In the genomic region with DNA sequence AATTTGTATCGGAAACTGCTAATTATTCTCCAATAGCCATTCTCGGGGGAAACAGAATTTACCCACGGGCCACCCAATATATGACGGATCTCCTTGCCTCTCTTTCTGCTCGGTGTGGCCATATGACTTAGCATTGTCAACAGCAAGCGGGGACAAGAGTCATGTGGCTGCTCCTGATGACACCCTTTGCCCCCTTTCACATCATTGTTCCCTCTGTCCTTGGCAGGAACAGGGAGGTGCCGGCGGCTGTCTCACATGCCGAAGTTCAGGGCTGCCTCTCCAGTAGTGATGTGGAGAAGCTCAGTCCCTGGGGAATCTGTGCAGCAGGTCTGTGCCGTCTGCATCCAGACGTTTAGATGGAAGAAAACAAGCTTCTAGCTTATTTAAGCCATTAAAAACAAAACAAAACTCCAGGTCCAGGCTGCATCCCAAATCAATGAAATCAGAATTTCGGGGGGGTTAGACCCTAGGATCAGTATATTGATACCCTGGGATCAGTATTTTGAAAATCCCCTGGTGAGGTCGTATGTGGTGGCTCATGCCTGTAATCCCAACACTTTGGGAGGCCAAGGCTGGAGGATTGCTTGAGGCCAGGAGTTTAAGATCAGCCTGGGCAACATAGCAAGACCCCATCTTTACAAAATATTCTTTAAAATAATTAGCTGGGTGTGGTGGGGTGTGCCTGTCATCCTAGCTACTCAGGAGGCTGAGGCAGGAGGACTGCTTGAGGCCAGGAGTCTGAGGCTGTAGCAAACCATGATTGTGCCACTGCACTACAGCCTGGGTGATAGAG, we compare ENCODE assay signal across 23 cellular contexts. TPM values are rescaled to one million over a fixed set of nuclear protein-coding genes. Genes with fewer than 3 reads are reported as not detected.
"Had no signal": no experiment of that assay in that cellular context is flagged by ENCODE, and none has a peak within 500 bp of the region (broad histone marks: within the 10 kb centered on the region; RNA-seq: fewer than 3 reads in every experiment).

No MANE protein-coding gene starts in this region.

- ATAC-seq: activated T-helper 17 cell treated with anti-CD3 and anti-CD28 coated beads, Interleukin-2, amount 50 U/mL, for 72 hours; foreskin keratinocyte; naive thymus-derived CD4-positive, alpha-beta T cell; T-helper 17 cell had no signal

- H3K9me3 ChIP-seq: sigmoid colon, thyroid gland, uterus had no signal

- H3K27me3 ChIP-seq: cardiac muscle cell, sigmoid colon, thyroid gland, uterus had no signal

- H3K36me3 ChIP-seq: cardiac muscle cell, sigmoid colon, thyroid gland, uterus had no signal

- H3K36me3 Mint-ChIP-seq: naive thymus-derived CD4-positive, alpha-beta T cell had no signal

- H3K27ac Mint-ChIP-seq: activated B cell treated with CpG ODN at 0.5 μM for 24 hours; activated CD4-positive, alpha-beta T cell treated with anti-CD3 and anti-CD28 coated beads, Interleukin-2, amount 10 ng/mL, durations not matched to agents 24 days and 14 days; activated naive CD4-positive, alpha-beta T cell treated with anti-CD3 and anti-CD28 coated beads for 36 hours; activated T-helper 17 cell treated with anti-CD3 and anti-CD28 coated beads, Interleukin-2, amount 50 U/mL, for 72 hours; T-helper 17 cell had no signal

- H3K4me3 ChIP-seq: cardiac muscle cell, coronary artery, lung, sigmoid colon, thyroid gland, uterus had no signal

- H3K4me3 Mint-ChIP-seq: activated B cell treated with CpG ODN at 0.5 μM for 24 hours; activated CD4-positive, alpha-beta T cell treated with anti-CD3 and anti-CD28 coated beads, Interleukin-2, amount 10 ng/mL, durations not matched to agents 24 days and 14 days; activated naive CD4-positive, alpha-beta T cell treated with anti-CD3 and anti-CD28 coated beads for 36 hours; activated T-helper 17 cell treated with anti-CD3 and anti-CD28 coated beads, Interleukin-2, amount 50 U/mL, for 72 hours; naive thymus-derived CD4-positive, alpha-beta T cell; T-helper 17 cell had no signal

- H3K27me3 Mint-ChIP-seq: activated T-helper 17 cell treated with anti-CD3 and anti-CD28 coated beads, Interleukin-2, amount 50 U/mL, for 72 hours; naive thymus-derived CD4-positive, alpha-beta T cell; progenitor cell of endocrine pancreas had no signal

- H3K4me1 Mint-ChIP-seq: activated B cell treated with CpG ODN at 0.5 μM for 24 hours; activated CD4-positive, alpha-beta T cell treated with anti-CD3 and anti-CD28 coated beads, Interleukin-2, amount 10 ng/mL, durations not matched to agents 24 days and 14 days; activated T-helper 17 cell treated with anti-CD3 and anti-CD28 coated beads, Interleukin-2, amount 50 U/mL, for 72 hours; naive thymus-derived CD4-positive, alpha-beta T cell; T-helper 17 cell had no signal

- H3K9me3 Mint-ChIP-seq: activated B cell treated with CpG ODN at 0.5 μM for 24 hours; activated CD4-positive, alpha-beta T cell treated with anti-CD3 and anti-CD28 coated beads, Interleukin-2, amount 10 ng/mL, durations not matched to agents 24 days and 14 days; activated naive CD4-positive, alpha-beta T cell treated with anti-CD3 and anti-CD28 coated beads for 36 hours; activated T-helper 17 cell treated with anti-CD3 and anti-CD28 coated beads, Interleukin-2, amount 50 U/mL, for 72 hours had no signal

- FAIRE-seq: endothelial cell of umbilical vein, keratinocyte had no signal

- H3K27ac ChIP-seq: cardiac muscle cell, foreskin keratinocyte, thyroid gland, uterus had no signal

- DNase-seq: activated B cell treated with CpG ODN at 0.5 μM for 24 hours; activated CD4-positive, alpha-beta T cell treated with anti-CD3 and anti-CD28 coated beads, Interleukin-2, amount 10 ng/mL, durations not matched to agents 24 days and 14 days; activated naive CD4-positive, alpha-beta T cell treated with anti-CD3 and anti-CD28 coated beads for 36 hours; activated T-cell treated with anti-CD3 and anti-CD28 coated beads for 4 hours; effector CD4-positive, alpha-beta T cell; foreskin keratinocyte; head of caudate nucleus; midbrain; naive thymus-derived CD4-positive, alpha-beta T cell; nucleus accumbens; sigmoid colon; stimulated activated CD4-positive, alpha-beta T cell treated with anti-CD3 and anti-CD28 coated beads, Interleukin-4, amount 100 ng/mL, for 24 hours; T-helper 17 cell; thyroid gland; uterus had no signal

- H3K4me1 ChIP-seq: foreskin keratinocyte, uterus had no signal

RNA-seq across cellular contexts. Expression of gene MYOM3, which starts 10.8 kb away (rescaled TPM):
- total RNA-seq: activated B cell treated with CpG ODN at 0.5 μM for 24 hours; activated CD4-positive, alpha-beta T cell treated with anti-CD3 and anti-CD28 coated beads, Interleukin-2, amount 10 ng/mL, durations not matched to agents 24 days and 14 days; activated CD8-positive, alpha-beta memory T cell treated with anti-CD3 and anti-CD28 coated beads for 36 hours; activated naive CD4-positive, alpha-beta T cell treated with anti-CD3 and anti-CD28 coated beads for 36 hours; activated T-helper 17 cell treated with anti-CD3 and anti-CD28 coated beads, Interleukin-2, amount 50 U/mL, for 72 hours; naive thymus-derived CD4-positive, alpha-beta T cell; T-helper 17 cell had no signal
- polyA plus RNA-seq: cardiac muscle cell; naive thymus-derived CD4-positive, alpha-beta T cell had no signal

RNA-seq across cellular contexts. Expression of gene IL22RA1, which starts 41.8 kb away (rescaled TPM):
- total RNA-seq: activated CD4-positive, alpha-beta T cell treated with anti-CD3 and anti-CD28 coated beads, Interleukin-2, amount 10 ng/mL, durations not matched to agents 24 days and 14 days; activated CD8-positive, alpha-beta memory T cell treated with anti-CD3 and anti-CD28 coated beads for 36 hours; activated naive CD4-positive, alpha-beta T cell treated with anti-CD3 and anti-CD28 coated beads for 36 hours; activated T-helper 17 cell treated with anti-CD3 and anti-CD28 coated beads, Interleukin-2, amount 50 U/mL, for 72 hours; cardiac muscle cell; endothelial cell of umbilical vein; naive thymus-derived CD4-positive, alpha-beta T cell; T-helper 17 cell had no signal
- polyA plus RNA-seq: cardiac muscle cell; endothelial cell of umbilical vein; naive thymus-derived CD4-positive, alpha-beta T cell had no signal
